ENCODE assay signal across 17 cellular contexts in genomic region chr5:43104102-43104501, GRCh38. TPM values are rescaled to one million over a fixed set of nuclear protein-coding genes. Genes with fewer than 3 reads are reported as not detected.
DNase-seq lines count a peak whose midpoint lies in the region; ATAC-seq, FAIRE-seq and TF ChIP-seq lines count a peak whose summit lies in the region.
"Had no signal": no experiment of that assay in that cellular context is flagged by ENCODE, and none has a peak within 500 bp of the region (broad histone marks: within the 10 kb centered on the region; RNA-seq: fewer than 3 reads in every experiment).

No MANE protein-coding gene starts in this region.

- no peaks in the 10 kb centered on the region for H3K27me3 Mint-ChIP-seq in stimulated activated naive CD8-positive, alpha-beta T cell treated with anti-CD3 and anti-CD28 coated beads, Interleukin-15, Interleukin-2, amounts not matched to agents 100 ng/mL and 50 ng/mL, for 24 hours
- H3K27me3 Mint-ChIP-seq in chondrocyte (ENCODE audit: low read depth), result no peaks in the 10 kb centered on the region
- H3K27me3 Mint-ChIP-seq: memory B cell had no signal

- peak overlapping the region; percentile 33 for H3K4me3 Mint-ChIP-seq in stimulated activated naive CD8-positive, alpha-beta T cell treated with anti-CD3 and anti-CD28 coated beads, Interleukin-15, Interleukin-2, amounts not matched to agents 100 ng/mL and 50 ng/mL, for 24 hours
- no peak overlapping the region for H3K4me3 Mint-ChIP-seq in chondrocyte (ENCODE audit: unreplicated experiment)
- H3K4me3 Mint-ChIP-seq: neural progenitor cell had no signal

- no peak for TF ChIP-seq RAD21 in K562 (CRISPR knock-in tag; conservative IDR thresholded peaks at IDR 0.05 in 1 of 2, IDR thresholded peaks at IDR 0.05 in 1 of 2)

- no peak for ATAC-seq in stimulated activated naive CD8-positive, alpha-beta T cell treated with anti-CD3 and anti-CD28 coated beads, Interleukin-15, Interleukin-2, amounts not matched to agents 100 U/mL and 50 U/mL, for 24 hours
- no peak for ATAC-seq in K562
- ATAC-seq in left colon, result no peak
- ATAC-seq: heart left ventricle had no signal

- DNase-seq in stimulated activated naive CD8-positive, alpha-beta T cell treated with anti-CD3 and anti-CD28 coated beads, Interleukin-15, Interleukin-2, amounts not matched to agents 100 U/mL and 50 U/mL, for 24 hours, result no peak
- DNase-seq in NCI-H226 (peak; percentile 66), K562 (ENCODE audit: extremely low read depth in 1 of 4, low spot score in 3 of 4) (no peak), chondrocyte (ENCODE audit: low spot score) (no peak), left colon (no peak), NCI-H1092 (lab: John Stamatoyannopoulos, UW) (no peak)
- DNase-seq: DMS 273 treated with DMSO at 0.1 percent for 48 hours, esophagus squamous epithelium, HCEC 1CT, heart left ventricle, NCI-H526 treated with DMSO at 0.1 percent for 48 hours had no signal

- peak overlapping the region; percentile 42 for H3K27ac Mint-ChIP-seq in stimulated activated naive CD8-positive, alpha-beta T cell treated with anti-CD3 and anti-CD28 coated beads, Interleukin-15, Interleukin-2, amounts not matched to agents 100 ng/mL and 50 ng/mL, for 24 hours
- no peak overlapping the region for H3K27ac Mint-ChIP-seq in chondrocyte (ENCODE audit: unreplicated experiment)
- H3K27ac Mint-ChIP-seq: memory B cell, neural progenitor cell had no signal

- no peaks in the 10 kb centered on the region for H3K36me3 Mint-ChIP-seq in stimulated activated naive CD8-positive, alpha-beta T cell treated with anti-CD3 and anti-CD28 coated beads, Interleukin-15, Interleukin-2, amounts not matched to agents 100 ng/mL and 50 ng/mL, for 24 hours (ENCODE audit: low read depth)
- peaks cover 2% of the 10 kb centered on the region for H3K36me3 Mint-ChIP-seq in chondrocyte (ENCODE audit: low read depth)

- H3K9ac ChIP-seq in K562 (ENCODE audit: insufficient read depth in 1 of 2, low read depth in 2 of 2, low read length in 2 of 2), result no peak overlapping the region
- H3K9ac ChIP-seq: neural progenitor cell had no signal

- POLR2A ChIA-PET in K562 (lab: Yijun Ruan, JAX), result interaction anchor here (0.6 kb wide), 1 partner anchor 20 kb away, joined by 4 read pairs; no protein-coding TSS in a partner anchor

- no peak for FAIRE-seq in K562 (lab: Jason Lieb, UNC)
- FAIRE-seq: GM18507, islet of Langerhans had no signal

- no peaks in the 10 kb centered on the region for H3K9me1 ChIP-seq in K562 (ENCODE audit: control insufficient read depth, insufficient read depth, low read length)

- H2AFZ ChIP-seq in K562 (ENCODE audit: low read depth, low read length), result peak overlapping the region; percentile 34; the same call in 1 of the 2 replicates
- H2AFZ ChIP-seq: neural progenitor cell had no signal

- H3K4me2 ChIP-seq in K562 (ENCODE audit: insufficient read depth, low read length), result no peak overlapping the region
- H3K4me2 ChIP-seq: neural progenitor cell had no signal

- peaks cover 28% of the 10 kb centered on the region for H3K4me1 Mint-ChIP-seq in stimulated activated naive CD8-positive, alpha-beta T cell treated with anti-CD3 and anti-CD28 coated beads, Interleukin-15, Interleukin-2, amounts not matched to agents 100 ng/mL and 50 ng/mL, for 24 hours (ENCODE audit: low read depth)
- peaks cover 14% of the 10 kb centered on the region for H3K4me1 Mint-ChIP-seq in chondrocyte (ENCODE audit: low read depth)
- H3K4me1 Mint-ChIP-seq: neural progenitor cell had no signal

- no peak for TF ChIP-seq EP300 in K562 (IDR thresholded peaks at IDR 0.05; ENCODE audit: low read length)

- H3K4me1 ChIP-seq in K562 (replicated peaks in 1 of 2; ENCODE audit: control insufficient read depth in 2 of 2, insufficient read depth in 2 of 2, low read length in 2 of 2), result peaks cover 0 to 10% of the 10 kb centered on the region in 2 experiments; a peak in 2 of 5 replicates
- H3K4me1 ChIP-seq: neural progenitor cell had no signal

- no peak overlapping the region for H3K4me3 ChIP-seq in K562
- H3K4me3 ChIP-seq: esophagus squamous epithelium, heart left ventricle, neural progenitor cell, suprapubic skin had no signal

- no peak overlapping the region for H3K27ac ChIP-seq in K562 (ENCODE audit: extremely low read depth, low read depth, low read length)
- H3K27ac ChIP-seq: esophagus squamous epithelium, heart left ventricle, neural progenitor cell, suprapubic skin had no signal

- H4K20me1 ChIP-seq in K562 (replicated peaks; ENCODE audit: control insufficient read depth, insufficient read depth, low read length), result no peaks in the 10 kb centered on the region

- no peaks in the 10 kb centered on the region for H3K9me3 Mint-ChIP-seq in stimulated activated naive CD8-positive, alpha-beta T cell treated with anti-CD3 and anti-CD28 coated beads, Interleukin-15, Interleukin-2, amounts not matched to agents 100 ng/mL and 50 ng/mL, for 24 hours
- no peaks in the 10 kb centered on the region for H3K9me3 Mint-ChIP-seq in chondrocyte (ENCODE audit: low read depth)
- H3K9me3 Mint-ChIP-seq: memory B cell had no signal

- WGBS in K562 (ENCODE audit: insufficient coverage, low coverage, missing lambda C conversion rate), result 94% methylated on average over 4 of the region's 4 CpGs

- no peaks in the 10 kb centered on the region for H3K27me3 ChIP-seq in K562 (ENCODE audit: control insufficient read depth in 2 of 2, insufficient read depth in 2 of 2, low read length in 2 of 2)
- H3K27me3 ChIP-seq: esophagus squamous epithelium, heart left ventricle, neural progenitor cell, suprapubic skin had no signal

- no peaks in the 10 kb centered on the region for H3K36me3 ChIP-seq in K562 (ENCODE audit: control insufficient read depth, insufficient read depth, low read length)
- H3K36me3 ChIP-seq: esophagus squamous epithelium, neural progenitor cell, suprapubic skin had no signal

- H3K9me3 ChIP-seq in K562 (replicated peaks; ENCODE audit: control insufficient read depth, insufficient read depth, low read depth, low read length), result peaks cover 4% of the 10 kb centered on the region; the same call in 1 of the 2 replicates
- H3K9me3 ChIP-seq: esophagus squamous epithelium, heart left ventricle, suprapubic skin had no signal

- in situ Hi-C loops in K562 (cut with MboI), result no loop called here

- no TSS peak for BruUV-seq in K562 (replicated peaks; lab: Mats Ljungman, UMichigan)

- intact Hi-C loops in K562 (cut with micrococcal nuclease) (loop anchor here (2.0 kb wide), 3 partner anchors 123 to 203 kb away; no protein-coding TSS in a partner anchor), left colon (cut with DNase I, micrococcal nuclease) (no loop called here)

- no peak for TF ChIP-seq CTCF in K562 (IDR thresholded peaks at IDR 0.05 in 2 of 3, conservative IDR thresholded peaks at IDR 0.05 in 1 of 3; ENCODE audit: insufficient read depth in 2 of 3, low read depth in 1 of 3, low read length in 3 of 3)
- TF ChIP-seq CTCF in chondrocyte (IDR thresholded peaks at IDR 0.05), result no peak

- CTCF ChIA-PET in K562 (lab: Yijun Ruan, JAX; ENCODE audit: low intra/inter-chr PET ratio), result interaction anchor here (0.6 to 2.4 kb wide), 2 partner anchors 30 to 193 kb away, joined by 3 to 32 read pairs; no protein-coding TSS in a partner anchor

- no peaks in the 10 kb centered on the region for H3K79me2 ChIP-seq in K562 (ENCODE audit: control insufficient read depth, insufficient read depth, low read length)

- no peak for TF ChIP-seq POLR2A in K562 (conservative IDR thresholded peaks at IDR 0.05)

TF ChIP-seq in K562, 482 proteins besides CTCF, POLR2A, EP300 and RAD21 (continues in another document):
- TF ChIP-seq MAFK (IDR thresholded peaks at IDR 0.05; ENCODE audit: low read length), result no peak
- TF ChIP-seq, protein P1, sequence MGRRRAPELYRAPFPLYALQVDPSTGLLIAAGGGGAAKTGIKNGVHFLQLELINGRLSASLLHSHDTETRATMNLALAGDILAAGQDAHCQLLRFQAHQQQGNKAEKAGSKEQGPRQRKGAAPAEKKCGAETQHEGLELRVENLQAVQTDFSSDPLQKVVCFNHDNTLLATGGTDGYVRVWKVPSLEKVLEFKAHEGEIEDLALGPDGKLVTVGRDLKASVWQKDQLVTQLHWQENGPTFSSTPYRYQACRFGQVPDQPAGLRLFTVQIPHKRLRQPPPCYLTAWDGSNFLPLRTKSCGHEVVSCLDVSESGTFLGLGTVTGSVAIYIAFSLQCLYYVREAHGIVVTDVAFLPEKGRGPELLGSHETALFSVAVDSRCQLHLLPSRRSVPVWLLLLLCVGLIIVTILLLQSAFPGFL (CRISPR knock-in tag; IDR thresholded peaks at IDR 0.05), result no peak
- TF ChIP-seq, protein P2, sequence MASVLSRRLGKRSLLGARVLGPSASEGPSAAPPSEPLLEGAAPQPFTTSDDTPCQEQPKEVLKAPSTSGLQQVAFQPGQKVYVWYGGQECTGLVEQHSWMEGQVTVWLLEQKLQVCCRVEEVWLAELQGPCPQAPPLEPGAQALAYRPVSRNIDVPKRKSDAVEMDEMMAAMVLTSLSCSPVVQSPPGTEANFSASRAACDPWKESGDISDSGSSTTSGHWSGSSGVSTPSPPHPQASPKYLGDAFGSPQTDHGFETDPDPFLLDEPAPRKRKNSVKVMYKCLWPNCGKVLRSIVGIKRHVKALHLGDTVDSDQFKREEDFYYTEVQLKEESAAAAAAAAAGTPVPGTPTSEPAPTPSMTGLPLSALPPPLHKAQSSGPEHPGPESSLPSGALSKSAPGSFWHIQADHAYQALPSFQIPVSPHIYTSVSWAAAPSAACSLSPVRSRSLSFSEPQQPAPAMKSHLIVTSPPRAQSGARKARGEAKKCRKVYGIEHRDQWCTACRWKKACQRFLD (CRISPR knock-in tag; IDR thresholded peaks at IDR 0.05), result 0 out of 2 replicates have a peak, but pooled peaks have one; percentile 13

RNA-seq across cellular contexts. Expression of gene ZNF131, which starts 16.6 kb away (rescaled TPM):
- total RNA-seq in K562 (2011; cell fraction: chromatin; rRNA removed; ENCODE audit: low replicate concordance), result 95.8 and 263 TPM in 2 replicates
- total RNA-seq in K562 (2011; cell fraction: nucleolus; rRNA removed), result 66.7 and 82.6 TPM in 2 replicates
- total RNA-seq in K562 (2011; cell fraction: nucleoplasm; rRNA removed), result 118 and 141 TPM in 2 replicates
- total RNA-seq in K562 (2014; rRNA removed), result 40.8 and 51.1 TPM in 2 replicates
- total RNA-seq in K562 (2014; rRNA removed; fragmentation: Illumina TruSeq; extraction: Trizol), result 81.9 and 86.7 TPM in 2 replicates
- 81.7 and 87.0 TPM in 2 replicates for total RNA-seq in K562 (2015; rRNA removed; fragmentation: Illumina TruSeq; extraction: Trizol)
- 46.6 and 48.1 TPM in 2 replicates for total RNA-seq in K562 (2021)
- polyA plus RNA-seq in K562 (2011; rRNA removed), result 63.3 and 73.0 TPM in 2 replicates
- polyA plus RNA-seq in K562 (2011; cell fraction: cytosol; rRNA removed), result 15.7 and 23.6 TPM in 2 replicates
- 53.2 and 74.4 TPM in 2 replicates for polyA plus RNA-seq in K562 (2011; cell fraction: nucleus; rRNA removed)
- polyA plus RNA-seq in K562 (2012), result 35.1 and 36.8 TPM in 2 replicates
- polyA plus RNA-seq in K562 (2014; fragmentation: Illumina TruSeq; extraction: Trizol), result 55.8 and 71.9 TPM in 2 replicates
- 10 to 100 TPM; 28.5 to 31.7 TPM for polyA plus RNA-seq in K562 (2014; fragmentation: Nextera tagmentation; extraction: Ambion mirVana)
- 51.6 and 55.4 TPM in 2 replicates for polyA plus RNA-seq in K562 (2014; rRNA removed)
- polyA minus RNA-seq in K562 (2011; rRNA and poly(A)+ RNA removed), result 108 and 125 TPM in 2 replicates
- 21.7 and 31.6 TPM in 2 replicates for polyA minus RNA-seq in K562 (2011; cell fraction: cytosol; rRNA and poly(A)+ RNA removed)
- 52.1 and 77.9 TPM in 2 replicates for polyA minus RNA-seq in K562 (2011; cell fraction: nucleus; rRNA and poly(A)+ RNA removed)
- total RNA-seq in chondrocyte, result 29.2 to 37.3 TPM (median 29.4 TPM) in 3 replicates
- 10 to 100 TPM; 21.4 to 26.7 TPM for total RNA-seq in left colon
